In the genomic region with DNA sequence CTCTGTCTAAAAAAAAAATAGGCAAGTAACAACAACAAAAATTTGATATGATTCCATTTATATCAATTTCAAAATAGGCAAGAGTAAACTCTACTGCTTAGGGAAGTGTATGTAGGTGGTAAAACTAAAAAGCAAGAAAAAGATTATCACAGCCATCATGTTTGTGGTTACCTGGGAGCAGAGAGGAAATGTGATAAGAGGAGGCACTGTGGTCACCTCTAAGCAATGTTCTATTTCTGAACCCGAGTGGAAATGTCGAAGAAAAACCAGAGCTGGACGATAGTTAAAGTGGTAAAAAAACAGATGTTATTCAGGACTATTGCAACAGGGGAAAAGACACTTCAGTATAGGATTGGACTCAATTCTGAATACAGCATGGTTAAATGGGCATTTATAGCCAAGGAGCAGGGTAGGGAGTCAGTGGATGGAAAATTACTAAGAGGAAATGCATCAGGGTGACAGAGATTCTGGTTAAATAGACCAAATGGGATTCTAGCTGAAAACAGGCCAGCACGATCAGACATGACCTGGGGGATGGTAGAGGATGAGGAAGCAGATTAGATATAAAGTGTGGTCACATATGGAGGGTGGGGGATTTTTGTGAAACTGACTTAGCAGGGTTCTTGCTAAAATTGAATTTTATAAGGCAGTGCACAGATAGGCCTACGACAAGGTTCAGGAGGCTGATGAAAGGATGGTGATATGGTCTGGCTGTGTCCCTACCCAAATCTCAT, we compare ENCODE assay signal across 11 cellular contexts. TPM values are rescaled to one million over a fixed set of nuclear protein-coding genes. Genes with fewer than 3 reads are reported as not detected.
A peak's percentile ranks its signal among the peaks of the same experiment; 100 is the strongest.
DNase-seq lines count a peak whose midpoint lies in the region; ATAC-seq lines count a peak whose summit lies in the region.
"Had no signal": no experiment of that assay in that cellular context is flagged by ENCODE, and none has a peak within 500 bp of the region (broad histone marks: within the 10 kb centered on the region; RNA-seq: fewer than 3 reads in every experiment).

No MANE protein-coding gene starts in this region.

- peaks cover 2% of the 10 kb centered on the region for H3K27me3 Mint-ChIP-seq in activated CD4-positive, alpha-beta T cell treated with anti-CD3 and anti-CD28 coated beads, Interleukin-2, amount 10 ng/mL, durations not matched to agents 7 days and 5 days

- DNase-seq in SKM-1 treated with dmso at 0.1 percent for 144 hours (lab: John Stamatoyannopoulos, UW; ENCODE audit: unreplicated experiment) (peak; percentile 52), SKM-1 (lab: John Stamatoyannopoulos, UW; ENCODE audit: unreplicated experiment) (no peak), Karpas-422 (no peak), right cardiac atrium (no peak), HuH-7.5 (ENCODE audit: low spot score) (no peak)
- DNase-seq in activated CD4-positive, alpha-beta T cell treated with anti-CD3 and anti-CD28 coated beads, Interleukin-2, amount 10 ng/mL, durations not matched to agents 7 days and 5 days: peak; percentile 29
- DNase-seq in stimulated activated CD4-positive, alpha-beta T cell treated with anti-CD3 and anti-CD28 coated beads, Interleukin-2, amount 100 ng/mL, for 24 hours: peak; percentile 22 to 27
- DNase-seq: erythroblast had no signal

- H3K9me2 ChIP-seq in Karpas-422 (replicated peaks; ENCODE audit: insufficient read depth, low read length): no peaks in the 10 kb centered on the region

- no peak overlapping the region for H3K9ac ChIP-seq in Karpas-422 (ENCODE audit: low read length)

- H3K27me3 ChIP-seq in Karpas-422 (ENCODE audit: low read length) (no peaks in the 10 kb centered on the region), right cardiac atrium (ENCODE audit: control insufficient read depth, insufficient read depth) (no peaks in the 10 kb centered on the region)
- H3K27me3 ChIP-seq: ascending aorta had no signal

- peaks cover 41% of the 10 kb centered on the region for H3K4me1 Mint-ChIP-seq in activated CD4-positive, alpha-beta T cell treated with anti-CD3 and anti-CD28 coated beads, Interleukin-2, amount 10 ng/mL, durations not matched to agents 7 days and 5 days

- no peak overlapping the region for H2AFZ ChIP-seq in Karpas-422 (ENCODE audit: low read length)

- 62% methylated on average over 5 of the region's 5 CpGs for WGBS in right cardiac atrium

- CTCF ChIA-PET in activated CD4-positive, alpha-beta T cell treated with anti-CD3 and anti-CD28 coated beads, Interleukin-2, amount 10 ng/mL, durations not matched to agents 7 days and 5 days (lab: Charles Lee): interaction anchor here (1.0 to 1.9 kb wide), 3 partner anchors 10 to 20 kb away, joined by 3 to 5 read pairs (median 3); no protein-coding TSS in a partner anchor

- peak overlapping the region; percentile 61 for H3K4me3 Mint-ChIP-seq in activated CD4-positive, alpha-beta T cell treated with anti-CD3 and anti-CD28 coated beads, Interleukin-2, amount 10 ng/mL, durations not matched to agents 7 days and 5 days

- no peaks in the 10 kb centered on the region for H3K4me1 ChIP-seq in Karpas-422 (ENCODE audit: low read length)
- no peaks in the 10 kb centered on the region for H3K4me1 ChIP-seq in right cardiac atrium (ENCODE audit: control insufficient read depth, insufficient read depth, low read length)
- H3K4me1 ChIP-seq: ascending aorta had no signal

- H3K4me2 ChIP-seq in Karpas-422 (ENCODE audit: low read depth, low read length, poor library complexity, severe bottlenecking): no peak overlapping the region

- ATAC-seq in HG03159 (IDR thresholded peaks at IDR 0.05; ENCODE audit: unreplicated experiment) (peak; percentile 42), right cardiac atrium (no peak)

- peak overlapping the region; percentile 95 for H3K27ac Mint-ChIP-seq in activated CD4-positive, alpha-beta T cell treated with anti-CD3 and anti-CD28 coated beads, Interleukin-2, amount 10 ng/mL, durations not matched to agents 7 days and 5 days

- no peaks in the 10 kb centered on the region for H3K36me3 ChIP-seq in Karpas-422 (ENCODE audit: insufficient read depth, low read length)

- POLR2A ChIA-PET in activated CD4-positive, alpha-beta T cell treated with anti-CD3 and anti-CD28 coated beads, Interleukin-2, amount 10 ng/mL, durations not matched to agents 7 days and 5 days (lab: Charles Lee): no interaction called here

- H3K27ac ChIP-seq in Karpas-422 (ENCODE audit: low read length) (no peak overlapping the region), right cardiac atrium (ENCODE audit: low read length) (no peak overlapping the region)
- H3K27ac ChIP-seq: ascending aorta had no signal

- no peaks in the 10 kb centered on the region for H4K20me1 ChIP-seq in Karpas-422 (ENCODE audit: insufficient read depth, low read depth, low read length)

- H3K79me2 ChIP-seq in Karpas-422 (ENCODE audit: low read length): no peaks in the 10 kb centered on the region

- H3K9me3 Mint-ChIP-seq in activated CD4-positive, alpha-beta T cell treated with anti-CD3 and anti-CD28 coated beads, Interleukin-2, amount 10 ng/mL, durations not matched to agents 7 days and 5 days: peaks cover 10% of the 10 kb centered on the region

- intact Hi-C loops in right cardiac atrium (cut with DNase I): loop anchor here in 1 of 4 donors (10.0 kb wide), 1 partner anchor 65 kb away; a partner anchor contains a TSS

- H3K9me3 ChIP-seq in Karpas-422 (ENCODE audit: low read length): no peaks in the 10 kb centered on the region
- H3K9me3 ChIP-seq in right cardiac atrium (ENCODE audit: control insufficient read depth, low read length): no peaks in the 10 kb centered on the region
- H3K9me3 ChIP-seq: ascending aorta had no signal

- no peak overlapping the region for H3K4me3 ChIP-seq in Karpas-422 (ENCODE audit: low read length)
- H3K4me3 ChIP-seq in right cardiac atrium (ENCODE audit: low read length): no peak overlapping the region
- H3K4me3 ChIP-seq: ascending aorta had no signal

- peaks cover 24% of the 10 kb centered on the region for H3K36me3 Mint-ChIP-seq in activated CD4-positive, alpha-beta T cell treated with anti-CD3 and anti-CD28 coated beads, Interleukin-2, amount 10 ng/mL, durations not matched to agents 7 days and 5 days (ENCODE audit: low read depth)

RNA-seq across cellular contexts. Expression of a gene that starts 6.0 kb away (rescaled TPM):
- total RNA-seq in activated CD4-positive, alpha-beta T cell treated with anti-CD3 and anti-CD28 coated beads, Interleukin-2, amount 10 ng/mL, durations not matched to agents 7 days and 5 days: 10 to 100 TPM; 30.3 to 32.9 TPM
- 10.7 and 25.6 TPM in 2 replicates for total RNA-seq in Karpas-422 (2014; rRNA removed; shearing (Covaris generic); ENCODE audit: low replicate concordance)
- total RNA-seq in right cardiac atrium: 1 to 10 TPM; 7.4 to 10.0 (median 9.4) TPM
- 13.7 TPM for polyA plus RNA-seq in right cardiac atrium

RNA-seq across cellular contexts. Expression of a gene that starts 19.2 kb away (rescaled TPM):
- total RNA-seq in activated CD4-positive, alpha-beta T cell treated with anti-CD3 and anti-CD28 coated beads, Interleukin-2, amount 10 ng/mL, durations not matched to agents 7 days and 5 days: 1 to 10 TPM; 6.8 to 7.6 TPM
- not detected in 2 replicates for total RNA-seq in Karpas-422 (2014; rRNA removed; shearing (Covaris generic); ENCODE audit: low replicate concordance)
- 1 to 10 TPM; 2.7 to 5.5 (median 4.8) TPM for total RNA-seq in right cardiac atrium
- polyA plus RNA-seq in right cardiac atrium: 3.6 TPM
- total RNA-seq: SK-MEL-5 had no signal

RNA-seq across cellular contexts. Expression of a gene that starts 19.3 kb away (rescaled TPM):
- 10 to 100 TPM; 21.3 to 24.2 TPM for total RNA-seq in activated CD4-positive, alpha-beta T cell treated with anti-CD3 and anti-CD28 coated beads, Interleukin-2, amount 10 ng/mL, durations not matched to agents 7 days and 5 days
- not detected in 2 replicates for total RNA-seq in Karpas-422 (2014; rRNA removed; shearing (Covaris generic); ENCODE audit: low replicate concordance)
- 10 to 100 TPM; 25.5 to 43.2 (median 40.2) TPM for total RNA-seq in right cardiac atrium
- polyA plus RNA-seq in right cardiac atrium: 22.7 TPM

Comparison
In these comparisons a context has a peak if more than half of its experiments do, and no peak if none do; other contexts are left out.
1. DNase-seq: peak in SKM-1 treated with dmso at 0.1 percent for 144 hours (single experiment), activated CD4-positive, alpha-beta T cell treated with anti-CD3 and anti-CD28 coated beads, Interleukin-2, amount 10 ng/mL, durations not matched to agents 7 days and 5 days (single experiment) and stimulated activated CD4-positive, alpha-beta T cell treated with anti-CD3 and anti-CD28 coated beads, Interleukin-2, amount 100 ng/mL, for 24 hours (2 of 2); none in SKM-1 (single experiment), Karpas-422 (single experiment), right cardiac atrium (0 of 3) and HuH-7.5 (single experiment).
2. RNA of a gene that starts 19.3 kb away (total RNA-seq): 25.5 to 43.2 TPM in right cardiac atrium and 21.3 to 24.2 TPM in activated CD4-positive, alpha-beta T cell treated with anti-CD3 and anti-CD28 coated beads, Interleukin-2, amount 10 ng/mL, durations not matched to agents 7 days and 5 days; not detected in Karpas-422; every median in the first group is over 10 times any median in the second.